In the genomic region with DNA sequence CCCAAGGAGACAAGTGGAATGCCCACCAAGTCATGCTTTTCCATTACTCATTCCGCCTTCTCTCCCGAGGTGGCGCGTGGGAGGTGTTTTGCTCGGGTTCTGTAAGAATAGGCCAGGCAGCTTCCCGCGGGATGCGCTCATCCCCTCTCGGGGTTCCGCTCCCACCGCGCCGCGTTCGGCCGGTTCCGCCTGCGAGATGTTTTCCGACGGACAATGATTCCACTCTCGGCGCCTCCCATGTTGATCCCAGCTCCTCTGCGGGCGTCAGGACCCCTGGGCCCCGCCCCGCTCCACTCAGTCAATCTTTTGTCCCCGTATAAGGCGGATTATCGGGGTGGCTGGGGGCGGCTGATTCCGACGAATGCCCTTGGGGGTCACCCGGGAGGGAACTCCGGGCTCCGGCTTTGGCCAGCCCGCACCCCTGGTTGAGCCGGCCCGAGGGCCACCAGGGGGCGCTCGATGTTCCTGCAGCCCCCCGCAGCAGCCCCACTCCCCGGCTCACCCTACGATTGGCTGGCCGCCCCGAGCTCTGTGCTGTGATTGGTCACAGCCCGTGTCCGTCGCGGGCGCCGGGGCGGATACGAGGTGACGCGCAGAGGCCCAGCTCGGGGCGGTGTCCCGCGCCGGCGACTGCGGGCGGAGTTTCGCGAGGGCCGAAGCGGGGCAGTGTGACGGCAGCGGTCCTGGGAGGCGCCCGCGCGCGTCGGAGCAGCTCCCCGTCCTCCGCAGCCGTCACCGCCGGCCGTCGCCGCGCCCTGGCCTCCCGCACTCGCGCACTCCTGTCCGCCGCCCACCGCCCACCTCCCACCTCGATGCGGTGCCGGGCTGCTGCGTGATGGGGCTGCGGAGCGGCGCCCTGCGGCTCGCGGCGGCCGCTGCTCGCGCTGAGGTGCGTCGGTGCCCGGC, we compare ENCODE assay signal across 1 cellular context.
TF ChIP-seq lines count a peak whose summit lies in the region.

A gene with protein sequence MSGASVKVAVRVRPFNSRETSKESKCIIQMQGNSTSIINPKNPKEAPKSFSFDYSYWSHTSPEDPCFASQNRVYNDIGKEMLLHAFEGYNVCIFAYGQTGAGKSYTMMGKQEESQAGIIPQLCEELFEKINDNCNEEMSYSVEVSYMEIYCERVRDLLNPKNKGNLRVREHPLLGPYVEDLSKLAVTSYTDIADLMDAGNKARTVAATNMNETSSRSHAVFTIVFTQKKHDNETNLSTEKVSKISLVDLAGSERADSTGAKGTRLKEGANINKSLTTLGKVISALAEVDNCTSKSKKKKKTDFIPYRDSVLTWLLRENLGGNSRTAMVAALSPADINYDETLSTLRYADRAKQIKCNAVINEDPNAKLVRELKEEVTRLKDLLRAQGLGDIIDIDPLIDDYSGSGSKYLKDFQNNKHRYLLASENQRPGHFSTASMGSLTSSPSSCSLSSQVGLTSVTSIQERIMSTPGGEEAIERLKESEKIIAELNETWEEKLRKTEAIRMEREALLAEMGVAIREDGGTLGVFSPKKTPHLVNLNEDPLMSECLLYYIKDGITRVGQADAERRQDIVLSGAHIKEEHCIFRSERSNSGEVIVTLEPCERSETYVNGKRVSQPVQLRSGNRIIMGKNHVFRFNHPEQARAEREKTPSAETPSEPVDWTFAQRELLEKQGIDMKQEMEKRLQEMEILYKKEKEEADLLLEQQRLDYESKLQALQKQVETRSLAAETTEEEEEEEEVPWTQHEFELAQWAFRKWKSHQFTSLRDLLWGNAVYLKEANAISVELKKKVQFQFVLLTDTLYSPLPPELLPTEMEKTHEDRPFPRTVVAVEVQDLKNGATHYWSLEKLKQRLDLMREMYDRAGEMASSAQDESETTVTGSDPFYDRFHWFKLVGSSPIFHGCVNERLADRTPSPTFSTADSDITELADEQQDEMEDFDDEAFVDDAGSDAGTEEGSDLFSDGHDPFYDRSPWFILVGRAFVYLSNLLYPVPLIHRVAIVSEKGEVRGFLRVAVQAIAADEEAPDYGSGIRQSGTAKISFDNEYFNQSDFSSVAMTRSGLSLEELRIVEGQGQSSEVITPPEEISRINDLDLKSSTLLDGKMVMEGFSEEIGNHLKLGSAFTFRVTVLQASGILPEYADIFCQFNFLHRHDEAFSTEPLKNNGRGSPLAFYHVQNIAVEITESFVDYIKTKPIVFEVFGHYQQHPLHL (N-terminal part only) (plus strand): TSS at position 666 of the 906 bp plus-strand sequence. CDS start 21,759 bp downstream, outside the sequence.

TF ChIP-seq in HepG2, 621 proteins besides CTCF, POLR2A, EP300 and RAD21 (continued from another document and continues in another):
- TF ChIP-seq, protein P1, sequence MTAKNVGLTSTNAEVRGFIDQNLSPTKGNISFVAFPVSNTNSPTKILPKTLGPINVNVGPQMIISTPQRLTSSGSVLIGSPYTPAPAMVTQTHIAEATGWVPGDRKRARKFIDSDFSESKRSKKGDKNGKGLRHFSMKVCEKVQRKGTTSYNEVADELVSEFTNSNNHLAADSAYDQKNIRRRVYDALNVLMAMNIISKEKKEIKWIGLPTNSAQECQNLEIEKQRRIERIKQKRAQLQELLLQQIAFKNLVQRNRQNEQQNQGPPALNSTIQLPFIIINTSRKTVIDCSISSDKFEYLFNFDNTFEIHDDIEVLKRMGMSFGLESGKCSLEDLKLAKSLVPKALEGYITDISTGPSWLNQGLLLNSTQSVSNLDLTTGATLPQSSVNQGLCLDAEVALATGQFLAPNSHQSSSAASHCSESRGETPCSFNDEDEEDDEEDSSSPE (CRISPR knock-in tag; IDR thresholded peaks at IDR 0.05), result peak; percentile 57; the same call in 1 of the 2 replicates
- TF ChIP-seq ZFP1 (CRISPR knock-in tag; IDR thresholded peaks at IDR 0.05), result no peak
- TF ChIP-seq EEA1 (CRISPR knock-in tag; IDR thresholded peaks at IDR 0.05; ENCODE audit: borderline replicate concordance), result no peak
- no peak; the same call in 1 of the 2 replicates for TF ChIP-seq MED1 (CRISPR knock-in tag; IDR thresholded peaks at IDR 0.05)
- TF ChIP-seq PHF8 (CRISPR knock-in tag; IDR thresholded peaks at IDR 0.05), result peak; percentile 78
- TF ChIP-seq RCOR2 (CRISPR knock-in tag; IDR thresholded peaks at IDR 0.05), result no peak; the same call in 1 of the 2 replicates
- TF ChIP-seq, protein P2, sequence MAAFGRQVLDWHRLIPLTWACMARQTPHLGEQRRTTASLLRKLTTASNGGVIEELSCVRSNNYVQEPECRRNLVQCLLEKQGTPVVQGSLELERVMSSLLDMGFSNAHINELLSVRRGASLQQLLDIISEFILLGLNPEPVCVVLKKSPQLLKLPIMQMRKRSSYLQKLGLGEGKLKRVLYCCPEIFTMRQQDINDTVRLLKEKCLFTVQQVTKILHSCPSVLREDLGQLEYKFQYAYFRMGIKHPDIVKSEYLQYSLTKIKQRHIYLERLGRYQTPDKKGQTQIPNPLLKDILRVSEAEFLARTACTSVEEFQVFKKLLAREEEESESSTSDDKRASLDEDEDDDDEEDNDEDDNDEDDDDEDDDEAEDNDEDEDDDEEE (CRISPR knock-in tag; IDR thresholded peaks at IDR 0.05), result 0 out of 2 replicates have a peak, but pooled peaks have one; percentile 14
- TF ChIP-seq PTBP1 (IDR thresholded peaks at IDR 0.05; ENCODE audit: low read depth, low read length, poor library complexity, severe bottlenecking), result peak; percentile 65
- TF ChIP-seq ZNF552 (CRISPR knock-in tag; IDR thresholded peaks at IDR 0.05; ENCODE audit: borderline replicate concordance), result 0 out of 2 replicates have a peak, but pooled peaks have one; percentile 54
- TF ChIP-seq, protein P3, sequence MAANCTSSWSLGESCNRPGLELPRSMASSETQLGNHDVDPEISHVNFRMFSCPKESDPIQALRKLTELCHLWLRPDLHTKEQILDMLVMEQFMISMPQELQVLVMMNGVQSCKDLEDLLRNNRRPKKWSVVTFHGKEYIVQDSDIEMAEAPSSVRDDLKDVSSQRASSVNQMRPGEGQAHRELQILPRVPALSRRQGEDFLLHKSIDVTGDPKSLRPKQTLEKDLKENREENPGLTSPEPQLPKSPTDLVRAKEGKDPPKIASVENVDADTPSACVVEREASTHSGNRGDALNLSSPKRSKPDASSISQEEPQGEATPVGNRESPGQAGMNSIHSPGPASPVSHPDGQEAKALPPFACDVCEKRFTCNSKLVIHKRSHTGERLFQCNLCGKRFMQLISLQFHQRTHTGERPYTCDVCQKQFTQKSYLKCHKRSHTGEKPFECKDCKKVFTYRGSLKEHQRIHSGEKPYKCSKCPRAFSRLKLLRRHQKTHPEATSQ (CRISPR knock-in tag; IDR thresholded peaks at IDR 0.05; ENCODE audit: borderline replicate concordance), result no peak
- TF ChIP-seq, protein P4, sequence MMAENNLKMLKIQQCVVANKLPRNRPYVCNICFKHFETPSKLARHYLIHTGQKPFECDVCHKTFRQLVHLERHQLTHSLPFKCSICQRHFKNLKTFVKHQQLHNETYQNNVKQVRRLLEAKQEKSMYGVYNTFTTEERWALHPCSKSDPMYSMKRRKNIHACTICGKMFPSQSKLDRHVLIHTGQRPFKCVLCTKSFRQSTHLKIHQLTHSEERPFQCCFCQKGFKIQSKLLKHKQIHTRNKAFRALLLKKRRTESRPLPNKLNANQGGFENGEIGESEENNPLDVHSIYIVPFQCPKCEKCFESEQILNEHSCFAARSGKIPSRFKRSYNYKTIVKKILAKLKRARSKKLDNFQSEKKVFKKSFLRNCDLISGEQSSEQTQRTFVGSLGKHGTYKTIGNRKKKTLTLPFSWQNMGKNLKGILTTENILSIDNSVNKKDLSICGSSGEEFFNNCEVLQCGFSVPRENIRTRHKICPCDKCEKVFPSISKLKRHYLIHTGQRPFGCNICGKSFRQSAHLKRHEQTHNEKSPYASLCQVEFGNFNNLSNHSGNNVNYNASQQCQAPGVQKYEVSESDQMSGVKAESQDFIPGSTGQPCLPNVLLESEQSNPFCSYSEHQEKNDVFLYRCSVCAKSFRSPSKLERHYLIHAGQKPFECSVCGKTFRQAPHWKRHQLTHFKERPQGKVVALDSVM (CRISPR knock-in tag; IDR thresholded peaks at IDR 0.05), result peak; percentile 52; the same call in 1 of the 2 replicates
- no peak for TF ChIP-seq ZNF430 (CRISPR knock-in tag; IDR thresholded peaks at IDR 0.05)
- TF ChIP-seq, protein P5, sequence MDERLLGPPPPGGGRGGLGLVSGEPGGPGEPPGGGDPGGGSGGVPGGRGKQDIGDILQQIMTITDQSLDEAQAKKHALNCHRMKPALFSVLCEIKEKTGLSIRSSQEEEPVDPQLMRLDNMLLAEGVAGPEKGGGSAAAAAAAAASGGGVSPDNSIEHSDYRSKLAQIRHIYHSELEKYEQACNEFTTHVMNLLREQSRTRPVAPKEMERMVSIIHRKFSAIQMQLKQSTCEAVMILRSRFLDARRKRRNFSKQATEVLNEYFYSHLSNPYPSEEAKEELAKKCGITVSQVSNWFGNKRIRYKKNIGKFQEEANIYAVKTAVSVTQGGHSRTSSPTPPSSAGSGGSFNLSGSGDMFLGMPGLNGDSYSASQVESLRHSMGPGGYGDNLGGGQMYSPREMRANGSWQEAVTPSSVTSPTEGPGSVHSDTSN (CRISPR knock-in tag; IDR thresholded peaks at IDR 0.05), result peak; percentile 96
- peak; percentile 47 for TF ChIP-seq ZNF274 (CRISPR knock-in tag; IDR thresholded peaks at IDR 0.05)
- TF ChIP-seq, protein P6, sequence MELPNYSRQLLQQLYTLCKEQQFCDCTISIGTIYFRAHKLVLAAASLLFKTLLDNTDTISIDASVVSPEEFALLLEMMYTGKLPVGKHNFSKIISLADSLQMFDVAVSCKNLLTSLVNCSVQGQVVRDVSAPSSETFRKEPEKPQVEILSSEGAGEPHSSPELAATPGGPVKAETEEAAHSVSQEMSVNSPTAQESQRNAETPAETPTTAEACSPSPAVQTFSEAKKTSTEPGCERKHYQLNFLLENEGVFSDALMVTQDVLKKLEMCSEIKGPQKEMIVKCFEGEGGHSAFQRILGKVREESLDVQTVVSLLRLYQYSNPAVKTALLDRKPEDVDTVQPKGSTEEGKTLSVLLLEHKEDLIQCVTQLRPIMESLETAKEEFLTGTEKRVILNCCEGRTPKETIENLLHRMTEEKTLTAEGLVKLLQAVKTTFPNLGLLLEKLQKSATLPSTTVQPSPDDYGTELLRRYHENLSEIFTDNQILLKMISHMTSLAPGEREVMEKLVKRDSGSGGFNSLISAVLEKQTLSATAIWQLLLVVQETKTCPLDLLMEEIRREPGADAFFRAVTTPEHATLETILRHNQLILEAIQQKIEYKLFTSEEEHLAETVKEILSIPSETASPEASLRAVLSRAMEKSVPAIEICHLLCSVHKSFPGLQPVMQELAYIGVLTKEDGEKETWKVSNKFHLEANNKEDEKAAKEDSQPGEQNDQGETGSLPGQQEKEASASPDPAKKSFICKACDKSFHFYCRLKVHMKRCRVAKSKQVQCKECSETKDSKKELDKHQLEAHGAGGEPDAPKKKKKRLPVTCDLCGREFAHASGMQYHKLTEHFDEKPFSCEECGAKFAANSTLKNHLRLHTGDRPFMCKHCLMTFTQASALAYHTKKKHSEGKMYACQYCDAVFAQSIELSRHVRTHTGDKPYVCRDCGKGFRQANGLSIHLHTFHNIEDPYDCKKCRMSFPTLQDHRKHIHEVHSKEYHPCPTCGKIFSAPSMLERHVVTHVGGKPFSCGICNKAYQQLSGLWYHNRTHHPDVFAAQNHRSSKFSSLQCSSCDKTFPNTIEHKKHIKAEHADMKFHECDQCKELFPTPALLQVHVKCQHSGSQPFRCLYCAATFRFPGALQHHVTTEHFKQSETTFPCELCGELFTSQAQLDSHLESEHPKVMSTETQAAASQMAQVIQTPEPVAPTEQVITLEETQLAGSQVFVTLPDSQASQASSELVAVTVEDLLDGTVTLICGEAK (IDR thresholded peaks at IDR 0.05), result no peak
- TF ChIP-seq, protein P6 (CRISPR knock-in tag; IDR thresholded peaks at IDR 0.05), result peak; percentile 80
- no peak for TF ChIP-seq ZNF234 (CRISPR knock-in tag; conservative IDR thresholded peaks at IDR 0.05)
- TF ChIP-seq HOXA5 (CRISPR knock-in tag; IDR thresholded peaks at IDR 0.05), result peak; percentile 86; the same call in 1 of the 2 replicates
- TF ChIP-seq TGIF2 (CRISPR knock-in tag; IDR thresholded peaks at IDR 0.05), result 0 out of 2 replicates have a peak, but pooled peaks have one; percentile 15
- TF ChIP-seq, protein P7, sequence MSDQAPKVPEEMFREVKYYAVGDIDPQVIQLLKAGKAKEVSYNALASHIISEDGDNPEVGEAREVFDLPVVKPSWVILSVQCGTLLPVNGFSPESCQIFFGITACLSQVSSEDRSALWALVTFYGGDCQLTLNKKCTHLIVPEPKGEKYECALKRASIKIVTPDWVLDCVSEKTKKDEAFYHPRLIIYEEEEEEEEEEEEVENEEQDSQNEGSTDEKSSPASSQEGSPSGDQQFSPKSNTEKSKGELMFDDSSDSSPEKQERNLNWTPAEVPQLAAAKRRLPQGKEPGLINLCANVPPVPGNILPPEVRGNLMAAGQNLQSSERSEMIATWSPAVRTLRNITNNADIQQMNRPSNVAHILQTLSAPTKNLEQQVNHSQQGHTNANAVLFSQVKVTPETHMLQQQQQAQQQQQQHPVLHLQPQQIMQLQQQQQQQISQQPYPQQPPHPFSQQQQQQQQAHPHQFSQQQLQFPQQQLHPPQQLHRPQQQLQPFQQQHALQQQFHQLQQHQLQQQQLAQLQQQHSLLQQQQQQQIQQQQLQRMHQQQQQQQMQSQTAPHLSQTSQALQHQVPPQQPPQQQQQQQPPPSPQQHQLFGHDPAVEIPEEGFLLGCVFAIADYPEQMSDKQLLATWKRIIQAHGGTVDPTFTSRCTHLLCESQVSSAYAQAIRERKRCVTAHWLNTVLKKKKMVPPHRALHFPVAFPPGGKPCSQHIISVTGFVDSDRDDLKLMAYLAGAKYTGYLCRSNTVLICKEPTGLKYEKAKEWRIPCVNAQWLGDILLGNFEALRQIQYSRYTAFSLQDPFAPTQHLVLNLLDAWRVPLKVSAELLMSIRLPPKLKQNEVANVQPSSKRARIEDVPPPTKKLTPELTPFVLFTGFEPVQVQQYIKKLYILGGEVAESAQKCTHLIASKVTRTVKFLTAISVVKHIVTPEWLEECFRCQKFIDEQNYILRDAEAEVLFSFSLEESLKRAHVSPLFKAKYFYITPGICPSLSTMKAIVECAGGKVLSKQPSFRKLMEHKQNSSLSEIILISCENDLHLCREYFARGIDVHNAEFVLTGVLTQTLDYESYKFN (CRISPR knock-in tag; conservative IDR thresholded peaks at IDR 0.05), result peak; percentile 49; the same call in 1 of the 2 replicates
- peak; percentile 99 for TF ChIP-seq NFYC (CRISPR knock-in tag; IDR thresholded peaks at IDR 0.05)
- peak; percentile 94; the same call in 1 of the 2 replicates for TF ChIP-seq KDM3A (CRISPR knock-in tag; IDR thresholded peaks at IDR 0.05; ENCODE audit: low read depth)
